1 cellular context compared by ENCODE assay signal in the genomic region with DNA sequence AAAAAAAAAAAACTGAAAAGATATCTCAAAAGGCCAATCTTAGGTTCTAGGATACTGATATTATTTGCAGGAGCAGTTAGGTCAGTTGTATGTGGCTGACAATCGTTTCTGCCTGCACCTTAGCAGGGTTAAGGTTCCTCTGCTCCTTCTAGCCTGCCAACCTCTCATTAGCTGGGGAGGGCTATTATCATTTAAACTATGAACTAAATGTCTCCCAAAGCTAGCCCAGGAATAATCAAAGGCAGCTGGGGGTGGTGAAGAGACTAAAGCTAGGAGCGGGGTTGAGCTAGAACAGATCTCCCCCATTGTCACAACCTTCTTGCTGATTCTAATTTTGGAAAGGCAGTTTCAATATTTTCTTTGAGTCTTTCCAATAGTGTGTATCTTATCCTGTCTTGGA.
TF ChIP-seq lines count a peak whose summit lies in the region.

No MANE protein-coding gene starts in this region.

TF ChIP-seq in K562, 482 proteins besides CTCF, POLR2A, EP300 and RAD21 (continued from another document):
- TF ChIP-seq, protein P1, sequence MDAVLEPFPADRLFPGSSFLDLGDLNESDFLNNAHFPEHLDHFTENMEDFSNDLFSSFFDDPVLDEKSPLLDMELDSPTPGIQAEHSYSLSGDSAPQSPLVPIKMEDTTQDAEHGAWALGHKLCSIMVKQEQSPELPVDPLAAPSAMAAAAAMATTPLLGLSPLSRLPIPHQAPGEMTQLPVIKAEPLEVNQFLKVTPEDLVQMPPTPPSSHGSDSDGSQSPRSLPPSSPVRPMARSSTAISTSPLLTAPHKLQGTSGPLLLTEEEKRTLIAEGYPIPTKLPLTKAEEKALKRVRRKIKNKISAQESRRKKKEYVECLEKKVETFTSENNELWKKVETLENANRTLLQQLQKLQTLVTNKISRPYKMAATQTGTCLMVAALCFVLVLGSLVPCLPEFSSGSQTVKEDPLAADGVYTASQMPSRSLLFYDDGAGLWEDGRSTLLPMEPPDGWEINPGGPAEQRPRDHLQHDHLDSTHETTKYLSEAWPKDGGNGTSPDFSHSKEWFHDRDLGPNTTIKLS (IDR thresholded peaks at IDR 0.05; ENCODE audit: borderline replicate concordance, low read depth): no peak
- TF ChIP-seq SIRT6 (IDR thresholded peaks at IDR 0.05; ENCODE audit: low read depth, low read length) (no peak), ZNF124 (CRISPR knock-in tag; IDR thresholded peaks at IDR 0.05) (no peak)
- TF ChIP-seq, protein P2, sequence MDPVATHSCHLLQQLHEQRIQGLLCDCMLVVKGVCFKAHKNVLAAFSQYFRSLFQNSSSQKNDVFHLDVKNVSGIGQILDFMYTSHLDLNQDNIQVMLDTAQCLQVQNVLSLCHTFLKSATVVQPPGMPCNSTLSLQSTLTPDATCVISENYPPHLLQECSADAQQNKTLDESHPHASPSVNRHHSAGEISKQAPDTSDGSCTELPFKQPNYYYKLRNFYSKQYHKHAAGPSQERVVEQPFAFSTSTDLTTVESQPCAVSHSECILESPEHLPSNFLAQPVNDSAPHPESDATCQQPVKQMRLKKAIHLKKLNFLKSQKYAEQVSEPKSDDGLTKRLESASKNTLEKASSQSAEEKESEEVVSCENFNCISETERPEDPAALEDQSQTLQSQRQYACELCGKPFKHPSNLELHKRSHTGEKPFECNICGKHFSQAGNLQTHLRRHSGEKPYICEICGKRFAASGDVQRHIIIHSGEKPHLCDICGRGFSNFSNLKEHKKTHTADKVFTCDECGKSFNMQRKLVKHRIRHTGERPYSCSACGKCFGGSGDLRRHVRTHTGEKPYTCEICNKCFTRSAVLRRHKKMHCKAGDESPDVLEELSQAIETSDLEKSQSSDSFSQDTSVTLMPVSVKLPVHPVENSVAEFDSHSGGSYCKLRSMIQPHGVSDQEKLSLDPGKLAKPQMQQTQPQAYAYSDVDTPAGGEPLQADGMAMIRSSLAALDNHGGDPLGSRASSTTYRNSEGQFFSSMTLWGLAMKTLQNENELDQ (CRISPR knock-in tag; IDR thresholded peaks at IDR 0.05; ENCODE audit: borderline replicate concordance): no peak
